Comparison of ENCODE assay signal across 18 cellular contexts in genomic region chr5:175750476-175751080, GRCh38.
DNase-seq lines count a peak whose midpoint lies in the region; ATAC-seq and TF ChIP-seq lines count a peak whose summit lies in the region.
"Had no signal": no experiment of that assay in that cellular context is flagged by ENCODE, and none has a peak within 500 bp of the region (broad histone marks: within the 10 kb centered on the region; RNA-seq: fewer than 3 reads in every experiment).

No MANE protein-coding gene starts in this region.

- no peak overlapping the region for H3K4me3 ChIP-seq in tibial artery
- H3K4me3 ChIP-seq: heart left ventricle, lower lobe of right lung, Peyer's patch, SK-N-MC, thoracic aorta had no signal

- H3K27me3 ChIP-seq in tibial artery: peaks cover 0 to 42% of the 10 kb centered on the region in 2 donors
- H3K27me3 ChIP-seq: Peyer's patch had no signal

- DNase-seq in Ammon's horn (ENCODE audit: low spot score) (peak; percentile 63), D341Med (ENCODE audit: low spot score) (peak; percentile 62), NCI-H524 (lab: John Stamatoyannopoulos, UW) (peak; percentile 93 to 95), glutamatergic neuron (peak; percentile 92), tibial artery (no peak)
- no peak for DNase-seq in stimulated activated naive B cell treated with anti-CD40 and anti-IgM and Interleukin-4, amounts not matched to agents 10 μg/mL and 1 μg/mL and 100 μg/mL, for 72 hours
- DNase-seq: Caco-2, heart left ventricle, Karpas-422, lower lobe of right lung, NCI-H774, Peyer's patch, T-helper 9 cell had no signal

- no peaks in the 10 kb centered on the region for H3K4me1 ChIP-seq in tibial artery
- H3K4me1 ChIP-seq: heart left ventricle, lower lobe of right lung, Peyer's patch had no signal

- H3K9me3 ChIP-seq in tibial artery: no peaks in the 10 kb centered on the region
- H3K9me3 ChIP-seq: Caco-2, heart left ventricle, lower lobe of right lung, Peyer's patch, thoracic aorta had no signal

- peak overlapping the region; percentile 67 for H3K4me3 Mint-ChIP-seq in glutamatergic neuron (ENCODE audit: unreplicated experiment)
- H3K4me3 Mint-ChIP-seq in stimulated activated naive B cell treated with anti-CD40 and anti-IgM and Interleukin-4, amounts not matched to agents 10 μg/mL and 1 μg/mL and 100 μg/mL, for 72 hours: no peak overlapping the region
- H3K4me3 Mint-ChIP-seq: activated naive CD8-positive, alpha-beta T cell; activated T-helper 1 cell treated with anti-CD3 and anti-CD28 coated beads, Interleukin-12 subunit alpha, Interleukin-12 subunit beta, Interleukin-2, Interleukin-4 antibody, amounts not matched to agents 30 ng/mL and 10 ng/mL and 1 ng/mL, durations not matched to agents 14 hours and 24 hours and 36 hours had no signal

- H3K36me3 ChIP-seq in tibial artery: no peaks in the 10 kb centered on the region
- H3K36me3 ChIP-seq: heart left ventricle, lower lobe of right lung, Peyer's patch, thoracic aorta had no signal

- peak overlapping the region; percentile 96 for H3K27ac Mint-ChIP-seq in glutamatergic neuron (ENCODE audit: unreplicated experiment)
- H3K27ac Mint-ChIP-seq in stimulated activated naive B cell treated with anti-CD40 and anti-IgM and Interleukin-4, amounts not matched to agents 10 μg/mL and 1 μg/mL and 100 μg/mL, for 72 hours: no peak overlapping the region
- H3K27ac Mint-ChIP-seq: activated naive CD8-positive, alpha-beta T cell; activated T-helper 1 cell treated with anti-CD3 and anti-CD28 coated beads, Interleukin-12 subunit alpha, Interleukin-12 subunit beta, Interleukin-2, Interleukin-4 antibody, amounts not matched to agents 30 ng/mL and 10 ng/mL and 1 ng/mL, durations not matched to agents 14 hours and 24 hours and 36 hours had no signal

- H3K36me3 Mint-ChIP-seq in glutamatergic neuron (ENCODE audit: unreplicated experiment): peaks cover 5% of the 10 kb centered on the region
- H3K36me3 Mint-ChIP-seq in stimulated activated naive B cell treated with anti-CD40 and anti-IgM and Interleukin-4, amounts not matched to agents 10 μg/mL and 1 μg/mL and 100 μg/mL, for 72 hours: no peaks in the 10 kb centered on the region

- TF ChIP-seq CTCF in glutamatergic neuron (IDR thresholded peaks at IDR 0.05; ENCODE audit: partially characterized antibody, unreplicated experiment): no peak
- no peak for TF ChIP-seq CTCF in tibial artery (IDR thresholded peaks at IDR 0.05)

- H3K4me1 Mint-ChIP-seq in glutamatergic neuron (ENCODE audit: low read depth, unreplicated experiment): peaks cover 70% of the 10 kb centered on the region
- no peaks in the 10 kb centered on the region for H3K4me1 Mint-ChIP-seq in stimulated activated naive B cell treated with anti-CD40 and anti-IgM and Interleukin-4, amounts not matched to agents 10 μg/mL and 1 μg/mL and 100 μg/mL, for 72 hours

- H3K27me3 Mint-ChIP-seq in glutamatergic neuron (ENCODE audit: unreplicated experiment): peaks cover 10% of the 10 kb centered on the region
- H3K27me3 Mint-ChIP-seq in stimulated activated naive B cell treated with anti-CD40 and anti-IgM and Interleukin-4, amounts not matched to agents 10 μg/mL and 1 μg/mL and 100 μg/mL, for 72 hours: peaks cover 52 to 61% of the 10 kb centered on the region in 2 donors

- no peak for ATAC-seq in stimulated activated naive B cell treated with anti-CD40 and anti-IgM and Interleukin-4, amounts not matched to agents 10 μg/mL and 1 μg/mL and 100 μg/mL, for 72 hours (replicated peaks)
- no peak for ATAC-seq in GM19395 (IDR thresholded peaks at IDR 0.05; ENCODE audit: unreplicated experiment)
- ATAC-seq: heart left ventricle, lower lobe of right lung had no signal

- intact Hi-C loops in tibial artery (cut with DNase I; ENCODE audit: low total_unique reads): no loop called here

- no peak overlapping the region for H3K27ac ChIP-seq in tibial artery
- H3K27ac ChIP-seq: heart left ventricle, lower lobe of right lung, Peyer's patch, SK-N-MC, thoracic aorta had no signal

- H3K9me3 Mint-ChIP-seq in glutamatergic neuron (ENCODE audit: unreplicated experiment): peaks cover 16% of the 10 kb centered on the region
- peaks cover 0 to 1% of the 10 kb centered on the region in 2 donors for H3K9me3 Mint-ChIP-seq in stimulated activated naive B cell treated with anti-CD40 and anti-IgM and Interleukin-4, amounts not matched to agents 10 μg/mL and 1 μg/mL and 100 μg/mL, for 72 hours

Comparison
In these comparisons a context has a peak if more than half of its experiments do, and no peak if none do; other contexts are left out.
1. DNase-seq: peak in Ammon's horn (single experiment), D341Med (single experiment), NCI-H524 (2 of 2) and glutamatergic neuron (single experiment); none in stimulated activated naive B cell treated with anti-CD40 and anti-IgM and Interleukin-4, amounts not matched to agents 10 μg/mL and 1 μg/mL and 100 μg/mL, for 72 hours (single experiment) and tibial artery (0 of 2).